10 cellular contexts compared by ENCODE assay signal in the genomic region with DNA sequence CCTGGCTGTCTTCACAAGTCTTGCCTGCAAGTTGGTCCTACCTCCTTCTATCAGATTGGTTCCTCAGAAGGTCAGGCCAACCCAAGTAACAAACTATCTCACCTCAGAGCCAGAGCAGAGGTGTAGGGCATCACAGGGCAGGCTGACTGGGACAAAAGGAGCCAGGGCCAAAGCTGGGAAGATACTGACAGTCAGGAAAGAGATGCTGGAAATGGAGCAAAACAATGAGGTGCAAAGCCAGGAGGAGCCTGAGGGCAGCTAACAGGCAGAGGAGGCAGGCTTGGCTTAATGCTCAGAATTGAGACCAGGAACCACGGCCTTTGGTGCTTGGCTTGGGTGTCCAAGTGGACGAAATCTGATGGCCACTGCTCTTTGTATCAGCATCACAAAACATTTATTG.
A peak's percentile ranks its signal among the peaks of the same experiment; 100 is the strongest.
DNase-seq lines count a peak whose midpoint lies in the region; ATAC-seq and TF ChIP-seq lines count a peak whose summit lies in the region.
"Had no signal": no experiment of that assay in that cellular context is flagged by ENCODE, and none has a peak within 500 bp of the region (broad histone marks: within the 10 kb centered on the region; RNA-seq: fewer than 3 reads in every experiment).

No MANE protein-coding gene starts in this region.

- peaks cover 36% of the 10 kb centered on the region for H3F3A ChIP-seq in PC-9 (ENCODE audit: insufficient read depth, low read depth)
- H3F3A ChIP-seq in GM23338 (replicated peaks; ENCODE audit: low read depth): no peaks in the 10 kb centered on the region

- peaks cover 30% of the 10 kb centered on the region for H4K20me1 ChIP-seq in osteoblast (ENCODE audit: insufficient read depth, low read length)
- peaks cover 2% of the 10 kb centered on the region; the same call in 1 of the 2 replicates for H4K20me1 ChIP-seq in PC-9 (ENCODE audit: insufficient read depth)
- H4K20me1 ChIP-seq in GM23338 (replicated peaks; ENCODE audit: insufficient read depth): peaks cover 14% of the 10 kb centered on the region

- ATAC-seq in stimulated activated naive CD8-positive, alpha-beta T cell treated with anti-CD3 and anti-CD28 coated beads, Interleukin-15, Interleukin-2, amounts not matched to agents 100 U/mL and 50 U/mL, for 24 hours: no peak
- no peak for ATAC-seq in activated CD4-positive, CD25-positive, alpha-beta regulatory T cell treated with anti-CD3 and anti-CD28 coated beads, Interleukin-2, amount 50 U/mL, for 24 hours
- ATAC-seq in GM23338: no peak

- peak overlapping the region; percentile 6 for H3K4me3 ChIP-seq in coronary artery
- no peak overlapping the region for H3K4me3 ChIP-seq in osteoblast (ENCODE audit: insufficient read depth, low read length)
- H3K4me3 ChIP-seq in PC-9: no peak overlapping the region
- H3K4me3 ChIP-seq in GM23338: no peak overlapping the region

- peak overlapping the region; percentile 88 for H3K27ac Mint-ChIP-seq in stimulated activated naive CD8-positive, alpha-beta T cell treated with anti-CD3 and anti-CD28 coated beads, Interleukin-15, Interleukin-2, amounts not matched to agents 100 ng/mL and 50 ng/mL, for 24 hours
- no peak overlapping the region for H3K27ac Mint-ChIP-seq in GM23338

- intact Hi-C loops in PC-9 (cut with micrococcal nuclease; ENCODE audit: unreplicated experiment): no loop called here

- BruUV-seq in PC-9 (replicated peaks; lab: Mats Ljungman, UMichigan): no TSS peak

- no peaks in the 10 kb centered on the region for H3K9me2 ChIP-seq in PC-9 (ENCODE audit: insufficient read depth)
- no peaks in the 10 kb centered on the region for H3K9me2 ChIP-seq in GM23338 (ENCODE audit: insufficient read depth)

- no peak overlapping the region for H2AFZ ChIP-seq in osteoblast (ENCODE audit: low read length)
- H2AFZ ChIP-seq in PC-9: no peak overlapping the region
- no peak overlapping the region for H2AFZ ChIP-seq in GM23338

- peaks cover 70% of the 10 kb centered on the region for H3K79me2 ChIP-seq in osteoblast (ENCODE audit: insufficient read depth, low read length)
- H3K79me2 ChIP-seq in PC-9 (ENCODE audit: low read depth): peaks cover 77% of the 10 kb centered on the region
- no peaks in the 10 kb centered on the region for H3K79me2 ChIP-seq in GM23338 (replicated peaks; ENCODE audit: insufficient read depth)

- H3K36me3 ChIP-seq in osteoblast (ENCODE audit: insufficient read depth, low read length) (peaks cover 6% of the 10 kb centered on the region), PC-9 (ENCODE audit: low read depth) (no peaks in the 10 kb centered on the region), GM23338 (ENCODE audit: insufficient read depth) (no peaks in the 10 kb centered on the region)

- peaks cover 13% of the 10 kb centered on the region for H3K36me3 Mint-ChIP-seq in stimulated activated naive CD8-positive, alpha-beta T cell treated with anti-CD3 and anti-CD28 coated beads, Interleukin-15, Interleukin-2, amounts not matched to agents 100 ng/mL and 50 ng/mL, for 24 hours (ENCODE audit: low read depth)
- no peaks in the 10 kb centered on the region for H3K36me3 Mint-ChIP-seq in GM23338 (ENCODE audit: low read depth)

- H3K4me1 Mint-ChIP-seq in stimulated activated naive CD8-positive, alpha-beta T cell treated with anti-CD3 and anti-CD28 coated beads, Interleukin-15, Interleukin-2, amounts not matched to agents 100 ng/mL and 50 ng/mL, for 24 hours (ENCODE audit: low read depth): peaks cover 67% of the 10 kb centered on the region
- peaks cover 34% of the 10 kb centered on the region for H3K4me1 Mint-ChIP-seq in GM23338

- H3K9me3 ChIP-seq in osteoblast (ENCODE audit: low read depth, low read length): no peaks in the 10 kb centered on the region
- H3K9me3 ChIP-seq in PC-9 (ENCODE audit: insufficient read depth, low read depth): no peaks in the 10 kb centered on the region

- H3K27ac ChIP-seq in coronary artery: peak overlapping the region; percentile 91 to 100
- H3K27ac ChIP-seq in osteoblast (ENCODE audit: low read depth, low read length): peak overlapping the region; percentile 96
- no peak overlapping the region for H3K27ac ChIP-seq in PC-9
- H3K27ac ChIP-seq in GM23338 (ENCODE audit: low read depth): no peak overlapping the region

- TF ChIP-seq CTCF in coronary artery (IDR thresholded peaks at IDR 0.05): no peak
- TF ChIP-seq CTCF in osteoblast (IDR thresholded peaks at IDR 0.05; ENCODE audit: extremely low read depth, low read depth, low read length): no peak
- no peak for TF ChIP-seq CTCF in PC-9 (conservative IDR thresholded peaks at IDR 0.05)
- no peak for TF ChIP-seq CTCF in GM23338 (conservative IDR thresholded peaks at IDR 0.05; ENCODE audit: low read depth in 2 of 2)

- H3K4me2 ChIP-seq in osteoblast (ENCODE audit: insufficient read depth, low read length) (no peak overlapping the region), PC-9 (no peak overlapping the region), GM23338 (no peak overlapping the region)

- CTCF ChIA-PET in PC-9 (lab: Charles Lee): no interaction called here

- no peak overlapping the region for H3K4me3 Mint-ChIP-seq in stimulated activated naive CD8-positive, alpha-beta T cell treated with anti-CD3 and anti-CD28 coated beads, Interleukin-15, Interleukin-2, amounts not matched to agents 100 ng/mL and 50 ng/mL, for 24 hours
- no peak overlapping the region for H3K4me3 Mint-ChIP-seq in GM23338

- no peaks in the 10 kb centered on the region for H3K9me3 Mint-ChIP-seq in stimulated activated naive CD8-positive, alpha-beta T cell treated with anti-CD3 and anti-CD28 coated beads, Interleukin-15, Interleukin-2, amounts not matched to agents 100 ng/mL and 50 ng/mL, for 24 hours
- H3K9me3 Mint-ChIP-seq in GM23338: no peaks in the 10 kb centered on the region

- no peaks in the 10 kb centered on the region for H3K27me3 Mint-ChIP-seq in stimulated activated naive CD8-positive, alpha-beta T cell treated with anti-CD3 and anti-CD28 coated beads, Interleukin-15, Interleukin-2, amounts not matched to agents 100 ng/mL and 50 ng/mL, for 24 hours
- H3K27me3 Mint-ChIP-seq in GM23338 (ENCODE audit: insufficient read depth, low read depth, poor library complexity): peaks cover 61% of the 10 kb centered on the region

- H3K27me3 ChIP-seq in osteoblast (ENCODE audit: insufficient read depth, low read length): no peaks in the 10 kb centered on the region
- no peaks in the 10 kb centered on the region for H3K27me3 ChIP-seq in PC-9 (ENCODE audit: insufficient read depth, low read depth)
- peaks cover 70% of the 10 kb centered on the region for H3K27me3 ChIP-seq in GM23338 (ENCODE audit: insufficient read depth)

- POLR2A ChIA-PET in PC-9 (lab: Charles Lee; ENCODE audit: unreplicated experiment): interaction anchor here (0.5 kb wide), 1 partner anchor 10 kb away, joined by 6 read pairs; no protein-coding TSS in a partner anchor

- H3K4me1 ChIP-seq in osteoblast (ENCODE audit: insufficient read depth, low read length) (peaks cover 38% of the 10 kb centered on the region), PC-9 (replicated peaks; ENCODE audit: insufficient read depth) (peaks cover 25% of the 10 kb centered on the region), GM23338 (ENCODE audit: insufficient read depth) (peaks cover 24% of the 10 kb centered on the region)

- no peak for DNase-seq in stimulated activated naive CD8-positive, alpha-beta T cell treated with anti-CD3 and anti-CD28 coated beads, Interleukin-15, Interleukin-2, amounts not matched to agents 100 U/mL and 50 U/mL, for 24 hours
- DNase-seq in coronary artery (ENCODE audit: low spot score) (no peak), osteoblast (ENCODE audit: insufficient read length, low spot score, missing footprints) (no peak), PC-9 (no peak), GM23338 (ENCODE audit: low spot score) (no peak), NCI-H226 (no peak)
- DNase-seq: erythroblast, NCI-H146 had no signal

TF ChIP-seq in GM23338, 12 proteins besides CTCF, POLR2A, EP300 and RAD21 (continues in another document):
- TF ChIP-seq, protein P1, sequence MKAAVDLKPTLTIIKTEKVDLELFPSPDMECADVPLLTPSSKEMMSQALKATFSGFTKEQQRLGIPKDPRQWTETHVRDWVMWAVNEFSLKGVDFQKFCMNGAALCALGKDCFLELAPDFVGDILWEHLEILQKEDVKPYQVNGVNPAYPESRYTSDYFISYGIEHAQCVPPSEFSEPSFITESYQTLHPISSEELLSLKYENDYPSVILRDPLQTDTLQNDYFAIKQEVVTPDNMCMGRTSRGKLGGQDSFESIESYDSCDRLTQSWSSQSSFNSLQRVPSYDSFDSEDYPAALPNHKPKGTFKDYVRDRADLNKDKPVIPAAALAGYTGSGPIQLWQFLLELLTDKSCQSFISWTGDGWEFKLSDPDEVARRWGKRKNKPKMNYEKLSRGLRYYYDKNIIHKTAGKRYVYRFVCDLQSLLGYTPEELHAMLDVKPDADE (IDR thresholded peaks at IDR 0.05): no peak

Comparison
In these comparisons a context has a peak if more than half of its experiments do, and no peak if none do; other contexts are left out.
1. H3K27ac ChIP-seq: peak in coronary artery (2 of 2) and osteoblast (single experiment); none in PC-9 (single experiment) and GM23338 (single experiment).